Comparison of ENCODE assay signal across 8 cellular contexts in genomic region chr3:105368575-105369500, GRCh38. TPM values are rescaled to one million over a fixed set of nuclear protein-coding genes. Genes with fewer than 3 reads are reported as not detected.
DNase-seq lines count a peak whose midpoint lies in the region; ATAC-seq and FAIRE-seq lines count a peak whose summit lies in the region.

No MANE protein-coding gene starts in this region.

- no peak overlapping the region for H2BK15ac ChIP-seq in neuronal stem cell (ENCODE audit: low read length)

- H3K79me1 ChIP-seq in neuronal stem cell (ENCODE audit: low read depth, low read length), result no peaks in the 10 kb centered on the region

- no peaks in the 10 kb centered on the region for H3K9me3 ChIP-seq in neuronal stem cell (replicated peaks in 1 of 2; ENCODE audit: control insufficient read depth in 2 of 2, insufficient read depth in 1 of 2, low read depth in 1 of 2, low read length in 2 of 2)

- peak overlapping the region; percentile 85 for H3K9ac ChIP-seq in neuronal stem cell (ENCODE audit: low read depth, low read length, poor library complexity)

- H2AFZ ChIP-seq in neuronal stem cell (ENCODE audit: low read length), result peak overlapping the region; percentile 90

- H3K27me3 ChIP-seq in neuronal stem cell (ENCODE audit: control insufficient read depth in 3 of 3, insufficient read depth in 3 of 3, low read depth in 1 of 3, low read length in 3 of 3), result no peaks in the 10 kb centered on the region

- peak overlapping the region; percentile 89 for H3K18ac ChIP-seq in neuronal stem cell (ENCODE audit: low read length)

- H4K91ac ChIP-seq in neuronal stem cell (ENCODE audit: low read depth, low read length, poor library complexity), result no peak overlapping the region

- H2BK12ac ChIP-seq in neuronal stem cell (ENCODE audit: low read length), result no peak overlapping the region

- H3K23ac ChIP-seq in neuronal stem cell (ENCODE audit: low read depth, low read length, poor library complexity), result no peak overlapping the region

- DNase-seq in DMS53 (lab: John Stamatoyannopoulos, UW) (peak; percentile 89), HuH-7.5 (ENCODE audit: low spot score) (peak; percentile 28), RPMI8226 (peak; percentile 72), frontal cortex (ENCODE audit: low spot score in 2 of 2) (peak; percentile 7 to 28), neuronal stem cell (ENCODE audit: low spot score) (peak; percentile 37)
- DNase-seq in activated effector memory CD4-positive, alpha-beta T cell treated with Interleukin-2 at 50 U/mL for 16 hours, result peak; percentile 64

- H3K4me2 ChIP-seq in neuronal stem cell (ENCODE audit: insufficient read depth, low read length, poor library complexity, severe bottlenecking), result peak overlapping the region; percentile 99

- H3K4ac ChIP-seq in neuronal stem cell (ENCODE audit: low read length), result no peak overlapping the region

- no peak overlapping the region for H3K27ac ChIP-seq in neuronal stem cell (replicated peaks; ENCODE audit: low read length)
- H3K27ac ChIP-seq in temporal lobe (ENCODE audit: low read depth, low read length), result peak overlapping the region; percentile 92

- H2AK5ac ChIP-seq in neuronal stem cell (ENCODE audit: low read depth, low read length), result no peak overlapping the region

- no peaks in the 10 kb centered on the region for H3K36me3 ChIP-seq in neuronal stem cell (replicated peaks in 1 of 2; ENCODE audit: control insufficient read depth in 2 of 2, insufficient read depth in 2 of 2, low read length in 2 of 2)

- no peak overlapping the region for H2BK120ac ChIP-seq in neuronal stem cell (ENCODE audit: low read depth, low read length)

- peak; percentile 39 for ATAC-seq in GM21528 (IDR thresholded peaks at IDR 0.05; ENCODE audit: low FRiP score, unreplicated experiment)

- H3K4me3 ChIP-seq in neuronal stem cell (ENCODE audit: low read length in 2 of 2), result peak overlapping the region; percentile 65 to 86

- no peak overlapping the region for H3K14ac ChIP-seq in neuronal stem cell (ENCODE audit: low read length)

- H3K4me1 ChIP-seq in neuronal stem cell (ENCODE audit: control insufficient read depth in 2 of 2, insufficient read depth in 1 of 2, low read depth in 1 of 2, low read length in 2 of 2), result peaks cover 0 to 4% of the 10 kb centered on the region in 2 donors

- no CpG with 5 or more reads among the region's 45 CpGs for WGBS in neuronal stem cell (ENCODE audit: extremely low coverage in 2 of 2, insufficient read length in 2 of 2, insufficient replicate concordance in 1 of 2), 2 donors

- no peak overlapping the region for H2BK5ac ChIP-seq in neuronal stem cell (ENCODE audit: low read length)

- no peak overlapping the region for H4K8ac ChIP-seq in neuronal stem cell (ENCODE audit: low read depth, low read length)

- no peak for FAIRE-seq in frontal cortex (lab: Jason Lieb, UNC)

RNA-seq across cellular contexts. Expression of gene ALCAM, which starts 2.1 kb away (rescaled TPM):
- 150 TPM for total RNA-seq in frontal cortex
- 20.9 TPM for polyA plus RNA-seq in neuronal stem cell (2013, experiment 1 of 2)
- 20.1 TPM for polyA plus RNA-seq in neuronal stem cell (2013, experiment 2 of 2)
- total RNA-seq in temporal lobe, result 88.5 TPM

Comparison
In these comparisons a context has a peak if more than half of its experiments do, and no peak if none do; other contexts are left out.
1. DNase-seq: peak in every context shown above with its lines; median percentile 89 in DMS53; 72 in RPMI8226; 64 in activated effector memory CD4-positive, alpha-beta T cell treated with Interleukin-2 at 50 U/mL for 16 hours; 37 in neuronal stem cell; 28 in HuH-7.5; 18 in frontal cortex.